Comparison of ENCODE assay signal across 1 cellular context in the genomic region with DNA sequence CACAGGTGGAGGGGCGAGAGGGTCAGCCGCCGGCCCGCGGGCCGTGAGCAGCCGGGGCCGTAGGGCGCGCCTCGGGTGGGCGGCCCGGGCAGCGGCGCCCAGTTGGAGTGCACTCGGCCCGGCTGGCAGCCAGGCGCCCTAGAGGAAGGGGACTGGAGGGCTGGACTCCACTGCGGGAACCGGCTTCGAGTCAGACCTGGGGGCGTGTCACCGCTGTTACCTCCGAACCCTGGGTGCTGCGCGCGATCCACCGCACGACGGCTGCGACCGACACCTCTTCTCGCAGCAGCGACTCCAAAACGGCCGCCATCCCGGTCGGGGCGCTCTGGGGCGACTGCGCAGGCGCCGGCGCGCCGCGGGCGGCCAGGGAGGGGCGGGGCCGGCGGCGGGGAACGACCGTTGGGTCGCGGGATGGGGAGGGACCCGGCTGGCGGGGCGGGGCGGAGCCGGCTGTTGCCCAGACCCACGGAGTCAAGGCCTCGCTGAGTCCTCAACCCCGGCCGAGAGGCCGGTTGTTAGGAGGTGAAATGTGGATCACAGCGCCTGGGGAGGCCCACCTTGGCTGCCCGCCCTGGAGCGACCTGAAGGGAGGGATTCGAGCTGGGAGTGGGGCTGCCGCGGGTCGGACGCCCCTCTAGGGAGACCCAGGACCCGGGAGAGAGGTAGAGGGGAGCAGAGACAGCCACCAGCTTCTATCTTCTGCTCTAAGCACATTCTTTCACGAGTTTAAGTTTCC.
A peak's percentile ranks its signal among the peaks of the same experiment; 100 is the strongest.
TF ChIP-seq lines count a peak whose summit lies in the region.

A gene with protein sequence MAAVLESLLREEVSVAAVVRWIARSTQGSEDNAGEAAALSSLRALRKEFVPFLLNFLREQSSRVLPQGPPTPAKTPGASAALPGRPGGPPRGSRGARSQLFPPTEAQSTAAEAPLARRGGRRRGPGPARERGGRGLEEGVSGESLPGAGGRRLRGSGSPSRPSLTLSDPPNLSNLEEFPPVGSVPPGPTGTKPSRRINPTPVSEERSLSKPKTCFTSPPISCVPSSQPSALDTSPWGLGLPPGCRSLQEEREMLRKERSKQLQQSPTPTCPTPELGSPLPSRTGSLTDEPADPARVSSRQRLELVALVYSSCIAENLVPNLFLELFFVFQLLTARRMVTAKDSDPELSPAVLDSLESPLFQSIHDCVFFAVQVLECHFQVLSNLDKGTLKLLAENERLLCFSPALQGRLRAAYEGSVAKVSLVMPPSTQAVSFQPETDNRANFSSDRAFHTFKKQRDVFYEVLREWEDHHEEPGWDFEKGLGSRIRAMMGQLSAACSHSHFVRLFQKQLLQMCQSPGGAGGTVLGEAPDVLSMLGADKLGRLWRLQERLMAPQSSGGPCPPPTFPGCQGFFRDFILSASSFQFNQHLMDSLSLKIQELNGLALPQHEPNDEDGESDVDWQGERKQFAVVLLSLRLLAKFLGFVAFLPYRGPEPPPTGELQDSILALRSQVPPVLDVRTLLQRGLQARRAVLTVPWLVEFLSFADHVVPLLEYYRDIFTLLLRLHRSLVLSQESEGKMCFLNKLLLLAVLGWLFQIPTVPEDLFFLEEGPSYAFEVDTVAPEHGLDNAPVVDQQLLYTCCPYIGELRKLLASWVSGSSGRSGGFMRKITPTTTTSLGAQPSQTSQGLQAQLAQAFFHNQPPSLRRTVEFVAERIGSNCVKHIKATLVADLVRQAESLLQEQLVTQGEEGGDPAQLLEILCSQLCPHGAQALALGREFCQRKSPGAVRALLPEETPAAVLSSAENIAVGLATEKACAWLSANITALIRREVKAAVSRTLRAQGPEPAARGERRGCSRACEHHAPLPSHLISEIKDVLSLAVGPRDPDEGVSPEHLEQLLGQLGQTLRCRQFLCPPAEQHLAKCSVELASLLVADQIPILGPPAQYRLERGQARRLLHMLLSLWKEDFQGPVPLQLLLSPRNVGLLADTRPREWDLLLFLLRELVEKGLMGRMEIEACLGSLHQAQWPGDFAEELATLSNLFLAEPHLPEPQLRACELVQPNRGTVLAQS (minus strand): TSS at position 336 of the 736 bp plus-strand sequence. CDS start 26 bp downstream, at position 310.

TF ChIP-seq in HepG2, 621 proteins besides CTCF, POLR2A, EP300 and RAD21 (continued from another document):
- TF ChIP-seq, protein P1, sequence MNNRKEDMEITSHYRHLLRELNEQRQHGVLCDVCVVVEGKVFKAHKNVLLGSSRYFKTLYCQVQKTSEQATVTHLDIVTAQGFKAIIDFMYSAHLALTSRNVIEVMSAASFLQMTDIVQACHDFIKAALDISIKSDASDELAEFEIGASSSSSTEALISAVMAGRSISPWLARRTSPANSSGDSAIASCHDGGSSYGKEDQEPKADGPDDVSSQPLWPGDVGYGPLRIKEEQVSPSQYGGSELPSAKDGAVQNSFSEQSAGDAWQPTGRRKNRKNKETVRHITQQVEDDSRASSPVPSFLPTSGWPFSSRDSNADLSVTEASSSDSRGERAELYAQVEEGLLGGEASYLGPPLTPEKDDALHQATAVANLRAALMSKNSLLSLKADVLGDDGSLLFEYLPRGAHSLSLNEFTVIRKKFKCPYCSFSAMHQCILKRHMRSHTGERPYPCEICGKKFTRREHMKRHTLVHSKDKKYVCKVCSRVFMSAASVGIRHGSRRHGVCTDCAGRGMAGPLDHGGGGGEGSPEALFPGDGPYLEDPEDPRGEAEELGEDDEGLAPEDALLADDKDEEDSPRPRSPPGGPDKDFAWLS (CRISPR knock-in tag; IDR thresholded peaks at IDR 0.05; ENCODE audit: borderline replicate concordance) = no peak
- TF ChIP-seq RNF2 (conservative IDR thresholded peaks at IDR 0.05; ENCODE audit: low read depth) = no peak
- TF ChIP-seq FOXK1 (CRISPR knock-in tag; IDR thresholded peaks at IDR 0.05; ENCODE audit: borderline replicate concordance, low read depth) = no peak
- TF ChIP-seq, protein P2, sequence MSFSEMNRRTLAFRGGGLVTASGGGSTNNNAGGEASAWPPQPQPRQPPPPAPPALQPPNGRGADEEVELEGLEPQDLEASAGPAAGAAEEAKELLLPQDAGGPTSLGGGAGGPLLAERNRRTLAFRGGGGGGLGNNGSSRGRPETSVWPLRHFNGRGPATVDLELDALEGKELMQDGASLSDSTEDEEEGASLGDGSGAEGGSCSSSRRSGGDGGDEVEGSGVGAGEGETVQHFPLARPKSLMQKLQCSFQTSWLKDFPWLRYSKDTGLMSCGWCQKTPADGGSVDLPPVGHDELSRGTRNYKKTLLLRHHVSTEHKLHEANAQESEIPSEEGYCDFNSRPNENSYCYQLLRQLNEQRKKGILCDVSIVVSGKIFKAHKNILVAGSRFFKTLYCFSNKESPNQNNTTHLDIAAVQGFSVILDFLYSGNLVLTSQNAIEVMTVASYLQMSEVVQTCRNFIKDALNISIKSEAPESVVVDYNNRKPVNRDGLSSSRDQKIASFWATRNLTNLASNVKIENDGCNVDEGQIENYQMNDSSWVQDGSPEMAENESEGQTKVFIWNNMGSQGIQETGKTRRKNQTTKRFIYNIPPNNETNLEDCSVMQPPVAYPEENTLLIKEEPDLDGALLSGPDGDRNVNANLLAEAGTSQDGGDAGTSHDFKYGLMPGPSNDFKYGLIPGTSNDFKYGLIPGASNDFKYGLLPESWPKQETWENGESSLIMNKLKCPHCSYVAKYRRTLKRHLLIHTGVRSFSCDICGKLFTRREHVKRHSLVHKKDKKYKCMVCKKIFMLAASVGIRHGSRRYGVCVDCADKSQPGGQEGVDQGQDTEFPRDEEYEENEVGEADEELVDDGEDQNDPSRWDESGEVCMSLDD (CRISPR knock-in tag; IDR thresholded peaks at IDR 0.05; ENCODE audit: borderline replicate concordance) = no peak
- TF ChIP-seq MAF1 (CRISPR knock-in tag; IDR thresholded peaks at IDR 0.05; ENCODE audit: borderline replicate concordance) = no peak
- no peak for TF ChIP-seq ZC3H13 (CRISPR knock-in tag; IDR thresholded peaks at IDR 0.05)
- TF ChIP-seq ZFYVE20 (CRISPR knock-in tag; IDR thresholded peaks at IDR 0.05; ENCODE audit: borderline replicate concordance, low read depth) = no peak
- TF ChIP-seq, protein P3, sequence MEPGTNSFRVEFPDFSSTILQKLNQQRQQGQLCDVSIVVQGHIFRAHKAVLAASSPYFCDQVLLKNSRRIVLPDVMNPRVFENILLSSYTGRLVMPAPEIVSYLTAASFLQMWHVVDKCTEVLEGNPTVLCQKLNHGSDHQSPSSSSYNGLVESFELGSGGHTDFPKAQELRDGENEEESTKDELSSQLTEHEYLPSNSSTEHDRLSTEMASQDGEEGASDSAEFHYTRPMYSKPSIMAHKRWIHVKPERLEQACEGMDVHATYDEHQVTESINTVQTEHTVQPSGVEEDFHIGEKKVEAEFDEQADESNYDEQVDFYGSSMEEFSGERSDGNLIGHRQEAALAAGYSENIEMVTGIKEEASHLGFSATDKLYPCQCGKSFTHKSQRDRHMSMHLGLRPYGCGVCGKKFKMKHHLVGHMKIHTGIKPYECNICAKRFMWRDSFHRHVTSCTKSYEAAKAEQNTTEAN (CRISPR knock-in tag; conservative IDR thresholded peaks at IDR 0.05) = 0 out of 2 replicates have a peak, but pooled peaks have one; percentile 25
- TF ChIP-seq SMC3 (IDR thresholded peaks at IDR 0.05; ENCODE audit: low read length) = no peak
- TF ChIP-seq ZFAT (CRISPR knock-in tag; conservative IDR thresholded peaks at IDR 0.05) = no peak
- TF ChIP-seq TCF12 (IDR thresholded peaks at IDR 0.05) = no peak
- TF ChIP-seq TCF12 (CRISPR knock-in tag; IDR thresholded peaks at IDR 0.05) = 0 out of 2 replicates have a peak, but pooled peaks have one; percentile 39
- TF ChIP-seq HDAC2 (CRISPR knock-in tag; IDR thresholded peaks at IDR 0.05) = 0 out of 2 replicates have a peak, but pooled peaks have one; percentile 13
- TF ChIP-seq ZBTB42 (CRISPR knock-in tag; IDR thresholded peaks at IDR 0.05) = no peak
- peak; percentile 5; the same call in 1 of the 2 replicates for TF ChIP-seq STAG1 (CRISPR knock-in tag; IDR thresholded peaks at IDR 0.05)
- TF ChIP-seq ZNF7 (CRISPR knock-in tag; IDR thresholded peaks at IDR 0.05) = no peak
- TF ChIP-seq ZHX1 (CRISPR knock-in tag; IDR thresholded peaks at IDR 0.05; ENCODE audit: low read depth) = no peak
- TF ChIP-seq KDM6A (CRISPR knock-in tag; IDR thresholded peaks at IDR 0.05; ENCODE audit: low read depth) = no peak
- peak; percentile 30; the same call in 1 of the 2 replicates for TF ChIP-seq ZSCAN21 (CRISPR knock-in tag; IDR thresholded peaks at IDR 0.05; ENCODE audit: borderline replicate concordance)
- no peak for TF ChIP-seq REST (IDR thresholded peaks at IDR 0.05; ENCODE audit: borderline replicate concordance in 1 of 2, low read depth in 1 of 2, low read length in 2 of 2)
- TF ChIP-seq CREBL2 (CRISPR knock-in tag; IDR thresholded peaks at IDR 0.05; ENCODE audit: borderline replicate concordance) = no peak
- peak; percentile 7; the same call in 1 of the 2 replicates for TF ChIP-seq ZNF331 (CRISPR knock-in tag; IDR thresholded peaks at IDR 0.05)
- TF ChIP-seq ZSCAN9 (CRISPR knock-in tag; IDR thresholded peaks at IDR 0.05; ENCODE audit: borderline replicate concordance) = no peak
- TF ChIP-seq TFE3 (CRISPR knock-in tag; IDR thresholded peaks at IDR 0.05) = no peak
- TF ChIP-seq, protein P4, sequence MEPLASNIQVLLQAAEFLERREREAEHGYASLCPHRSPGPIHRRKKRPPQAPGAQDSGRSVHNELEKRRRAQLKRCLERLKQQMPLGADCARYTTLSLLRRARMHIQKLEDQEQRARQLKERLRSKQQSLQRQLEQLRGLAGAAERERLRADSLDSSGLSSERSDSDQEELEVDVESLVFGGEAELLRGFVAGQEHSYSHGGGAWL (CRISPR knock-in tag; IDR thresholded peaks at IDR 0.05) = 0 out of 2 replicates have a peak, but pooled peaks have one; percentile 34
- TF ChIP-seq ATM (IDR thresholded peaks at IDR 0.05; ENCODE audit: borderline replicate concordance) = no peak
- TF ChIP-seq TBL1XR1 (IDR thresholded peaks at IDR 0.05; ENCODE audit: borderline replicate concordance, low read length, partially characterized antibody) = no peak
- no peak for TF ChIP-seq TSC22D2 (CRISPR knock-in tag; IDR thresholded peaks at IDR 0.05; ENCODE audit: borderline replicate concordance)
- TF ChIP-seq ZNF446 (CRISPR knock-in tag; IDR thresholded peaks at IDR 0.05) = 0 out of 2 replicates have a peak, but pooled peaks have one; percentile 35
